7 cellular contexts compared by ENCODE assay signal in the genomic region with DNA sequence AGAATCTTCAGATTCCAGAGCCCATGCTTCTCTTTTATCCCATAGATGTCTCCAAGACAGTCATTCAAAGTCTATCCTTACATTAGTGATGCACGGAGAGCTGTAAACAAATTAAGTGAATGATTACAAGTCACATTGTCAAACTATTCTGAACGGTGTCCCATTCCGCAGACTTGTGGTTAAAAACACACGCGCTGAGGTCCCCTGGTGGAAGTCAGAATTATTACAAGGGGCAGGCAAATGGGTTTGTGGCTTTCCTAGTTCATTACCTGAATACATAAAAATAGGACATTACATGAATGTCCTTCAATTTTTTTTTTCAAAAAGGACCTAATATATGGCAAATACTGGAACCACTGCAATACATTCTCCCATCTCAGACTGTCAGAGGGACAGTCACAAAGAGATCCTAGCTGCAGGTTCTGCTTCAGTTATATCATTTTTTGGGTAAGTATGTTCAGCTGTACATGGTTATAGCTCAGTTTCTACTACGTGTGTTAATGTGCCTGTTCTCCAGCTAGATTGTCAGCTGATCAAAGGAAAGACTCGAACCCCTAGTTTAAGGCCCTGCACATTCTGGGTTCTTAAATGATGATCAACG. TPM values are rescaled to one million over a fixed set of nuclear protein-coding genes. Genes with fewer than 3 reads are reported as not detected.
DNase-seq lines count a peak whose midpoint lies in the region; FAIRE-seq and TF ChIP-seq lines count a peak whose summit lies in the region.

No MANE protein-coding gene starts in this region.

- H3K9ac ChIP-seq in Loucy (ENCODE audit: low read depth, low read length, poor library complexity, severe bottlenecking) (no peak overlapping the region), SU-DHL-6 (ENCODE audit: low read length) (no peak overlapping the region)

- H3F3A ChIP-seq in Loucy (ENCODE audit: low read depth) (no peaks in the 10 kb centered on the region), SU-DHL-6 (ENCODE audit: insufficient read depth) (no peaks in the 10 kb centered on the region)

- peak overlapping the region in 4 of 5 experiments; percentile 39 to 60 (median 50) for H3K4me3 Mint-ChIP-seq in brain

- H3K36me3 ChIP-seq in Loucy (ENCODE audit: insufficient read depth, low read length) = no peaks in the 10 kb centered on the region
- no peaks in the 10 kb centered on the region for H3K36me3 ChIP-seq in SU-DHL-6 (ENCODE audit: low read length)

- H3K4me1 ChIP-seq in Loucy (ENCODE audit: insufficient read depth, low read length, poor library complexity, severe bottlenecking) = peaks cover 5% of the 10 kb centered on the region

- H3K27ac Mint-ChIP-seq in brain = peak overlapping the region in 2 of 5 experiments; percentile 7 to 13

- no peaks in the 10 kb centered on the region for H3K27me3 ChIP-seq in Loucy (ENCODE audit: insufficient read depth, low read length, poor library complexity, severe bottlenecking)
- no peaks in the 10 kb centered on the region for H3K27me3 ChIP-seq in SU-DHL-6 (ENCODE audit: low read length)

- peaks cover 40% of the 10 kb centered on the region for H3K4me1 Mint-ChIP-seq in brain

- TF ChIP-seq POLR2A in H54 (IDR thresholded peaks at IDR 0.05; ENCODE audit: low read depth, low read length) = no peak

- TF ChIP-seq CTCF in GM10266 (IDR thresholded peaks at IDR 0.05; ENCODE audit: control insufficient read depth, insufficient read depth, low read depth, missing control alignments) = peak; percentile 80
- TF ChIP-seq CTCF in Loucy (conservative IDR thresholded peaks at IDR 0.05; ENCODE audit: low read length) = peak; percentile 97
- TF ChIP-seq CTCF in SU-DHL-6 (IDR thresholded peaks at IDR 0.05; ENCODE audit: insufficient read depth, low read length, poor library complexity, severe bottlenecking) = peak; percentile 43
- peak; percentile 91 to 94 for TF ChIP-seq CTCF in brain (conservative IDR thresholded peaks at IDR 0.05)

- H3K4me3 ChIP-seq in Loucy (ENCODE audit: low read length, poor library complexity, severe bottlenecking) (peak overlapping the region; percentile 26), SU-DHL-6 (ENCODE audit: insufficient read depth, low read length, poor library complexity, severe bottlenecking) (no peak overlapping the region)

- no peaks in the 10 kb centered on the region for H3K9me3 Mint-ChIP-seq in brain

- H4K20me1 ChIP-seq in Loucy (ENCODE audit: insufficient read depth, low read length, poor library complexity, severe bottlenecking) = no peaks in the 10 kb centered on the region
- no peaks in the 10 kb centered on the region for H4K20me1 ChIP-seq in SU-DHL-6 (ENCODE audit: low read depth, low read length)

- FAIRE-seq in H54 (lab: Jason Lieb, UNC) = peak; percentile 36

- H3K4me2 ChIP-seq in Loucy (ENCODE audit: low read depth, low read length, poor library complexity, severe bottlenecking) (peak overlapping the region; percentile 38), SU-DHL-6 (ENCODE audit: low read depth, low read length, poor library complexity, severe bottlenecking) (no peak overlapping the region)

- no peak overlapping the region for H3K27ac ChIP-seq in SU-DHL-6 (ENCODE audit: low read depth, low read length)

- H2AFZ ChIP-seq in Loucy (ENCODE audit: low read length) (peak overlapping the region; percentile 92), SU-DHL-6 (ENCODE audit: low read depth, low read length, severe bottlenecking) (no peak overlapping the region)

- DNase-seq in GM10266 (ENCODE audit: extremely low spot score) (peak; percentile 58), H54 (ENCODE audit: insufficient read length, low spot score) (no peak), islet precursor cell (peak; percentile 73)
- peak; percentile 25 for DNase-seq in stimulated activated CD4-positive, alpha-beta T cell treated with anti-CD3 and anti-CD28 coated beads, Interleukin-2, amount 100 ng/mL, for 4 hours (ENCODE audit: low read depth)

- H3K9me3 ChIP-seq in Loucy (ENCODE audit: insufficient read depth, low read depth, low read length) (no peaks in the 10 kb centered on the region), SU-DHL-6 (ENCODE audit: insufficient read depth, low read length) (no peaks in the 10 kb centered on the region)

- H3K9me2 ChIP-seq in Loucy (replicated peaks; ENCODE audit: low read depth, low read length) (no peaks in the 10 kb centered on the region), SU-DHL-6 (replicated peaks; ENCODE audit: insufficient read depth, low read length) (no peaks in the 10 kb centered on the region)

- no peaks in the 10 kb centered on the region for H3K36me3 Mint-ChIP-seq in brain

- H3K79me2 ChIP-seq in Loucy (ENCODE audit: insufficient read depth, low read length) (no peaks in the 10 kb centered on the region), SU-DHL-6 (ENCODE audit: insufficient read depth, low read length) (no peaks in the 10 kb centered on the region)

- H3K27me3 Mint-ChIP-seq in brain = peaks cover 6% of the 10 kb centered on the region

RNA-seq across cellular contexts. Expression of a gene that starts 53.1 kb away (rescaled TPM):
- polyA plus RNA-seq in brain (ENCODE audit: insufficient read depth, low read depth, low replicate concordance) = 8.6 TPM

Comparison
In these comparisons a context has a peak if more than half of its experiments do, and no peak if none do; other contexts are left out.
1. CTCF ChIP-seq: peak in every context shown above with its lines; median percentile 97 in Loucy; 92 in brain; 80 in GM10266; 43 in SU-DHL-6.